Comparison of ENCODE assay signal across 15 cellular contexts in the genomic region with DNA sequence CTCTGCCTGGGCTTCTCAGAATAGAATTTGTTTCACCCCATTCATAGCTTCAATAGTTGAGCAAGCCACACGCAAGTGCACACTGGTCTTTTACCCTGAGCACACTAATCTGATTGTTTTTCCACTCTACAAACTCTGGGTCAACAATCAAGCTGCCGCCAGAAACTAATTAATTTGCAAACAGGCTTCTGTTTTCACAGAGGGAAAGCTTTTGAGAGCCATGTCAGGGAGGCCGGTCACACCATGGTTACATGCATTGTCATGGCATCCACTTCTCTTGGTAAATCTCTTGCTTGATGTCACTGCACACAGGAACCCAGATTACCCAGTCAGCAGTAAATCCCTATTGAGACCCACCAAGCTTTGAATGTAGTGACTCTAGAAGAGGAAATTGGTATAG.
DNase-seq lines count a peak whose midpoint lies in the region; ATAC-seq and TF ChIP-seq lines count a peak whose summit lies in the region.
"Had no signal": no experiment of that assay in that cellular context is flagged by ENCODE, and none has a peak within 500 bp of the region (broad histone marks: within the 10 kb centered on the region; RNA-seq: fewer than 3 reads in every experiment).

No MANE protein-coding gene starts in this region.

- H3K4me3 Mint-ChIP-seq in activated CD4-positive, alpha-beta T cell treated with anti-CD3 and anti-CD28 coated beads, Interleukin-2, amount 10 ng/mL, durations not matched to agents 7 days and 5 days = no peak overlapping the region
- H3K4me3 Mint-ChIP-seq in activated CD4-positive, alpha-beta T cell treated with anti-CD3 and anti-CD28 coated beads for 36 hours = no peak overlapping the region
- H3K4me3 Mint-ChIP-seq: activated naive CD8-positive, alpha-beta T cell treated with anti-CD3 and anti-CD28 coated beads for 36 hours; CD4-positive, CD25-positive, alpha-beta regulatory T cell had no signal

- no peak overlapping the region for H2AFZ ChIP-seq in PC-9

- no TSS peak for BruUV-seq in PC-9 (replicated peaks; lab: Mats Ljungman, UMichigan)

- DNase-seq in NCI-H526 treated with DMSO at 0.1 percent for 48 hours (lab: John Stamatoyannopoulos, UW) (peak; percentile 99), pons (ENCODE audit: low spot score) (peak; percentile 92), PC-9 (no peak)
- no peak for DNase-seq in activated CD4-positive, alpha-beta T cell treated with anti-CD3 and anti-CD28 coated beads, Interleukin-2, amount 10 ng/mL, durations not matched to agents 7 days and 5 days
- DNase-seq in activated CD4-positive, alpha-beta T cell treated with anti-CD3 and anti-CD28 coated beads for 36 hours = no peak
- DNase-seq: activated CD8-positive, alpha-beta memory T cell treated with anti-CD3 and anti-CD28 coated beads, Interleukin-2, amount 50 U/mL, for 48 hours; activated naive CD8-positive, alpha-beta T cell treated with anti-CD3 and anti-CD28 coated beads for 36 hours; CD4-positive, CD25-positive, alpha-beta regulatory T cell; KBM-7; NCI-H345 had no signal

- CTCF ChIA-PET in HEK293 (lab: Yijun Ruan, JAX) = no interaction called here
- CTCF ChIA-PET in activated CD4-positive, alpha-beta T cell treated with anti-CD3 and anti-CD28 coated beads, Interleukin-2, amount 10 ng/mL, durations not matched to agents 7 days and 5 days (lab: Charles Lee) = no interaction called here
- CTCF ChIA-PET in activated CD4-positive, alpha-beta T cell treated with anti-CD3 and anti-CD28 coated beads for 36 hours (lab: Charles Lee) = no interaction called here
- CTCF ChIA-PET in PC-9 (lab: Charles Lee) = no interaction called here

- no peaks in the 10 kb centered on the region for H3K9me3 ChIP-seq in HEK293 (ENCODE audit: control insufficient read depth, insufficient read depth, low read depth, low read length)
- H3K9me3 ChIP-seq in ectodermal cell (ENCODE audit: control insufficient read depth, low read length) = no peaks in the 10 kb centered on the region
- H3K9me3 ChIP-seq in PC-9 (ENCODE audit: insufficient read depth, low read depth) = peaks cover 19% of the 10 kb centered on the region
- H3K9me3 ChIP-seq: SJSA1 had no signal

- H3K27ac Mint-ChIP-seq in activated CD4-positive, alpha-beta T cell treated with anti-CD3 and anti-CD28 coated beads, Interleukin-2, amount 10 ng/mL, durations not matched to agents 7 days and 5 days = no peak overlapping the region
- H3K27ac Mint-ChIP-seq in activated CD4-positive, alpha-beta T cell treated with anti-CD3 and anti-CD28 coated beads for 36 hours = no peak overlapping the region
- H3K27ac Mint-ChIP-seq: activated naive CD8-positive, alpha-beta T cell treated with anti-CD3 and anti-CD28 coated beads for 36 hours; CD4-positive, CD25-positive, alpha-beta regulatory T cell had no signal

- no peak overlapping the region for H3K4me2 ChIP-seq in PC-9

- no peak overlapping the region for H3K27ac ChIP-seq in HEK293 (ENCODE audit: extremely low read depth, low read depth, low read length)
- H3K27ac ChIP-seq in ectodermal cell (ENCODE audit: insufficient read depth, low read depth, low read length, poor library complexity, severe bottlenecking) = peak overlapping the region; percentile 87
- no peak overlapping the region for H3K27ac ChIP-seq in PC-9
- H3K27ac ChIP-seq: SJSA1, VCaP had no signal

- ATAC-seq in HG03520 (IDR thresholded peaks at IDR 0.05; ENCODE audit: unreplicated experiment) = no peak
- ATAC-seq in activated CD4-positive, alpha-beta T cell treated with anti-CD3 and anti-CD28 coated beads for 36 hours = no peak

- WGBS in ectodermal cell, 2 experiments = 27 to 37% methylated on average over 3 of the region's 3 CpGs

- H3K4me3 ChIP-seq in HEK293 (ENCODE audit: low read depth, low read length) (no peak overlapping the region), ectodermal cell (ENCODE audit: insufficient read depth, low read depth, low read length) (no peak overlapping the region), PC-9 (no peak overlapping the region)
- H3K4me3 ChIP-seq: SJSA1 had no signal

- peaks cover 8% of the 10 kb centered on the region; the same call in 1 of the 2 replicates for H3F3A ChIP-seq in PC-9 (ENCODE audit: insufficient read depth, low read depth)

- POLR2A ChIA-PET in HEK293 (lab: Yijun Ruan, JAX) = no interaction called here
- POLR2A ChIA-PET in activated CD4-positive, alpha-beta T cell treated with anti-CD3 and anti-CD28 coated beads, Interleukin-2, amount 10 ng/mL, durations not matched to agents 7 days and 5 days (lab: Charles Lee) = no interaction called here
- POLR2A ChIA-PET in activated CD4-positive, alpha-beta T cell treated with anti-CD3 and anti-CD28 coated beads for 36 hours (lab: Charles Lee) = no interaction called here
- POLR2A ChIA-PET in PC-9 (lab: Charles Lee; ENCODE audit: unreplicated experiment) = no interaction called here

- no peaks in the 10 kb centered on the region for H3K79me2 ChIP-seq in PC-9 (ENCODE audit: low read depth)

- H3K36me3 ChIP-seq in HEK293 (ENCODE audit: control insufficient read depth in 2 of 2, insufficient read depth in 1 of 2, low read length in 2 of 2) = no peaks in the 10 kb centered on the region
- H3K36me3 ChIP-seq in ectodermal cell (ENCODE audit: control insufficient read depth, insufficient read depth, low read length) = no peaks in the 10 kb centered on the region
- H3K36me3 ChIP-seq in PC-9 (ENCODE audit: low read depth) = no peaks in the 10 kb centered on the region

- intact Hi-C loops in activated CD4-positive, alpha-beta T cell treated with anti-CD3 and anti-CD28 coated beads for 36 hours (cut with DNase I, micrococcal nuclease) = no loop called here
- intact Hi-C loops in PC-9 (cut with micrococcal nuclease; ENCODE audit: unreplicated experiment) = no loop called here

- H3K9me3 Mint-ChIP-seq in activated CD4-positive, alpha-beta T cell treated with anti-CD3 and anti-CD28 coated beads, Interleukin-2, amount 10 ng/mL, durations not matched to agents 7 days and 5 days = no peaks in the 10 kb centered on the region
- no peaks in the 10 kb centered on the region for H3K9me3 Mint-ChIP-seq in activated CD4-positive, alpha-beta T cell treated with anti-CD3 and anti-CD28 coated beads for 36 hours (ENCODE audit: low read depth)
- H3K9me3 Mint-ChIP-seq: activated naive CD8-positive, alpha-beta T cell treated with anti-CD3 and anti-CD28 coated beads for 36 hours had no signal

- no peaks in the 10 kb centered on the region for H3K36me3 Mint-ChIP-seq in activated CD4-positive, alpha-beta T cell treated with anti-CD3 and anti-CD28 coated beads, Interleukin-2, amount 10 ng/mL, durations not matched to agents 7 days and 5 days (ENCODE audit: low read depth)
- no peaks in the 10 kb centered on the region for H3K36me3 Mint-ChIP-seq in activated CD4-positive, alpha-beta T cell treated with anti-CD3 and anti-CD28 coated beads for 36 hours (ENCODE audit: low read depth)
- H3K36me3 Mint-ChIP-seq: activated naive CD8-positive, alpha-beta T cell treated with anti-CD3 and anti-CD28 coated beads for 36 hours; CD4-positive, CD25-positive, alpha-beta regulatory T cell had no signal

- no peaks in the 10 kb centered on the region for H4K20me1 ChIP-seq in PC-9 (ENCODE audit: insufficient read depth)

- H3K27me3 ChIP-seq in ectodermal cell (ENCODE audit: control insufficient read depth, insufficient read depth, low read length, poor library complexity, severe bottlenecking) (no peaks in the 10 kb centered on the region), PC-9 (ENCODE audit: insufficient read depth, low read depth) (no peaks in the 10 kb centered on the region)
- H3K27me3 ChIP-seq: SJSA1 had no signal

- H3K27me3 Mint-ChIP-seq in activated CD4-positive, alpha-beta T cell treated with anti-CD3 and anti-CD28 coated beads, Interleukin-2, amount 10 ng/mL, durations not matched to agents 7 days and 5 days = no peaks in the 10 kb centered on the region
- H3K27me3 Mint-ChIP-seq in activated CD4-positive, alpha-beta T cell treated with anti-CD3 and anti-CD28 coated beads for 36 hours = no peaks in the 10 kb centered on the region
- H3K27me3 Mint-ChIP-seq: activated naive CD8-positive, alpha-beta T cell treated with anti-CD3 and anti-CD28 coated beads for 36 hours; CD4-positive, CD25-positive, alpha-beta regulatory T cell had no signal

- H3K4me1 Mint-ChIP-seq in activated CD4-positive, alpha-beta T cell treated with anti-CD3 and anti-CD28 coated beads, Interleukin-2, amount 10 ng/mL, durations not matched to agents 7 days and 5 days = no peaks in the 10 kb centered on the region
- no peaks in the 10 kb centered on the region for H3K4me1 Mint-ChIP-seq in activated CD4-positive, alpha-beta T cell treated with anti-CD3 and anti-CD28 coated beads for 36 hours
- H3K4me1 Mint-ChIP-seq: activated naive CD8-positive, alpha-beta T cell treated with anti-CD3 and anti-CD28 coated beads for 36 hours; CD4-positive, CD25-positive, alpha-beta regulatory T cell had no signal

- no peaks in the 10 kb centered on the region for H3K9me2 ChIP-seq in PC-9 (ENCODE audit: insufficient read depth)

- TF ChIP-seq CTCF in HEK293 (tag by site-specific recombination; IDR thresholded peaks at IDR 0.05) = no peak
- no peak for TF ChIP-seq CTCF in PC-9 (conservative IDR thresholded peaks at IDR 0.05)

- H3K4me1 ChIP-seq in HEK293 (ENCODE audit: control insufficient read depth, insufficient read depth, low read length) (peaks cover 18% of the 10 kb centered on the region), ectodermal cell (ENCODE audit: control insufficient read depth, insufficient read depth, low read length) (peaks cover 22% of the 10 kb centered on the region), PC-9 (replicated peaks; ENCODE audit: insufficient read depth) (peaks cover 19% of the 10 kb centered on the region)

TF ChIP-seq in HEK293, 187 proteins besides CTCF, POLR2A, EP300 and RAD21:
- 0 out of 2 replicates have a peak, but pooled peaks have one; percentile 26 for TF ChIP-seq TRIM28 (IDR thresholded peaks at IDR 0.05; ENCODE audit: borderline replicate concordance, low read length)
- TF ChIP-seq ZNF138 (tag by site-specific recombination; IDR thresholded peaks at IDR 0.05; ENCODE audit: borderline replicate concordance) = no peak
TF ChIP-seq in HEK293: peak in this region for 1.

Comparison
In these comparisons a context has a peak if more than half of its experiments do, and no peak if none do; other contexts are left out.
1. DNase-seq: peak in NCI-H526 treated with DMSO at 0.1 percent for 48 hours (single experiment) and pons (single experiment); none in activated CD4-positive, alpha-beta T cell treated with anti-CD3 and anti-CD28 coated beads, Interleukin-2, amount 10 ng/mL, durations not matched to agents 7 days and 5 days (single experiment), activated CD4-positive, alpha-beta T cell treated with anti-CD3 and anti-CD28 coated beads for 36 hours (single experiment) and PC-9 (0 of 2).